Comparison of ENCODE assay signal across 9 cellular contexts in the genomic region with DNA sequence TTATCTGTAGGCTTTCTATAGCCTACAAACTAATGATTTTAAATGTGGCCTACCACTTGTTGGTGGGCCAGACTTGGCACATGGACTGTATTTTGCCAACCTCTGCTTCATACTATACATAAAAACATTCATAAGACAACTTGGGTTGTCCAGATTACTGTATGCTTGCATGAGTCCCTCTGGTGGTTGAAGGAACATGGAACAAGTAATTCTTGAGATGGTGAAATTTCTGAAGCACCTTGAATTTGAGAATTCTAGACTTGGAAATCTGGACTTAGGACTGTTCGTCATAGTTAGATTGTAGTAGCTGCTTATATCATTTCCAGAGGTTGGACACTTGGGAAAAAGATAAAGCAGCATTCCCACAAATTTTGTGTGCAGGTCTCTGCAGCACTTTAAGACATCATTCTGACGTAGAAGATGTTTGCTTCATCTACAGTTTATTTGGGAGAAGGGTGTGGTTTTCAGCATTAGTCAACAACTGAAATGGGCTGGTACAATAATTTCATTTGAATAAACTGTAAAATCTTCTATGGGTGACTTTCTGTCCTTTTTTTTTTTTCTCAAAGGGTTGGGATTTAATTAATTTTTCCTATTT. TPM values are rescaled to one million over a fixed set of nuclear protein-coding genes. Genes with fewer than 3 reads are reported as not detected.
DNase-seq lines count a peak whose midpoint lies in the region; ATAC-seq, FAIRE-seq and TF ChIP-seq lines count a peak whose summit lies in the region.
"Had no signal": no experiment of that assay in that cellular context is flagged by ENCODE, and none has a peak within 500 bp of the region (broad histone marks: within the 10 kb centered on the region; RNA-seq: fewer than 3 reads in every experiment).

No MANE protein-coding gene starts in this region.

- ATAC-seq in IMR-90 (ENCODE audit: low read depth) (peak; percentile 59; the same call in 1 of the 2 replicates), memory B cell (ENCODE audit: low read depth) (peak; percentile 49), HG02678 (IDR thresholded peaks at IDR 0.05; ENCODE audit: unreplicated experiment) (no peak)

- TF ChIP-seq RAD21 in IMR-90 (IDR thresholded peaks at IDR 0.05; ENCODE audit: low read length), result peak; percentile 41

- H3K27me3 ChIP-seq in CD8-positive, alpha-beta memory T cell (ENCODE audit: insufficient read depth, low read length, poor library complexity, severe bottlenecking), result no peaks in the 10 kb centered on the region
- H3K27me3 ChIP-seq in IMR-90 (ENCODE audit: control insufficient read depth, insufficient read depth, low read length) (no peaks in the 10 kb centered on the region), astrocyte (ENCODE audit: insufficient read depth, low read length) (no peaks in the 10 kb centered on the region)

- no peak overlapping the region for H3K18ac ChIP-seq in IMR-90 (ENCODE audit: low read depth, low read length)

- H4K5ac ChIP-seq in IMR-90 (ENCODE audit: low read depth, low read length), result no peak overlapping the region

- peak overlapping the region in 5 of 8 donors; percentile 10 to 68 (median 55) for H3K27ac Mint-ChIP-seq in CD8-positive, alpha-beta memory T cell
- H3K27ac Mint-ChIP-seq in astrocyte (ENCODE audit: unreplicated experiment) (no peak overlapping the region), memory B cell (no peak overlapping the region)
- H3K27ac Mint-ChIP-seq: brain had no signal

- no peak overlapping the region for H3K56ac ChIP-seq in IMR-90 (ENCODE audit: extremely low read depth, insufficient read depth, low read length)

- WGBS in IMR-90 (ENCODE audit: extremely low coverage in 2 of 2, insufficient read length in 1 of 2), 2 experiments, result 80% methylated on average over 1 of the region's 2 CpGs; no CpG with 5 or more reads in 1 of the 2 experiments

- peak overlapping the region in 5 of 7 donors; percentile 11 to 47 (median 19) for H3K4me3 Mint-ChIP-seq in CD8-positive, alpha-beta memory T cell
- H3K4me3 Mint-ChIP-seq in astrocyte (ENCODE audit: unreplicated experiment) (no peak overlapping the region), memory B cell (no peak overlapping the region)
- H3K4me3 Mint-ChIP-seq: brain had no signal

- CTCF ChIA-PET in CD8-positive, alpha-beta memory T cell (lab: Charles Lee), result interaction anchor here (1.2 to 1.3 kb wide), 2 partner anchors 23 to 41 kb away, joined by 3 to 4 read pairs; no protein-coding TSS in a partner anchor
- CTCF ChIA-PET in IMR-90 (lab: Yijun Ruan, JAX), result no interaction called here

- H3K79me1 ChIP-seq in IMR-90 (ENCODE audit: low read depth in 1 of 2, low read length in 2 of 2), result peaks cover 29 to 69% of the 10 kb centered on the region in 2 experiments

- H3K79me2 ChIP-seq in astrocyte (ENCODE audit: insufficient read depth, low read length), result peaks cover 80% of the 10 kb centered on the region

- no peak overlapping the region for H3K9ac ChIP-seq in IMR-90 (ENCODE audit: low read depth, low read length)
- no peak overlapping the region for H3K9ac ChIP-seq in astrocyte (ENCODE audit: low read length)

- H2BK15ac ChIP-seq in IMR-90 (ENCODE audit: low read depth, low read length), result no peak overlapping the region

- peaks cover 90% of the 10 kb centered on the region for H3K4me1 ChIP-seq in CD8-positive, alpha-beta memory T cell (ENCODE audit: insufficient read depth, low read length)
- no peaks in the 10 kb centered on the region for H3K4me1 ChIP-seq in IMR-90 (ENCODE audit: control insufficient read depth, insufficient read depth, low read length)
- no peaks in the 10 kb centered on the region for H3K4me1 ChIP-seq in astrocyte (ENCODE audit: insufficient read depth, low read length)

- H3K9me1 ChIP-seq in IMR-90 (ENCODE audit: insufficient read depth, low read length), result peaks cover 5% of the 10 kb centered on the region; the same call in 1 of the 2 replicates

- no peaks in the 10 kb centered on the region for H3K27me3 Mint-ChIP-seq in CD8-positive, alpha-beta memory T cell
- H3K27me3 Mint-ChIP-seq in astrocyte (ENCODE audit: low read depth, unreplicated experiment) (no peaks in the 10 kb centered on the region), memory B cell (no peaks in the 10 kb centered on the region)
- H3K27me3 Mint-ChIP-seq: brain had no signal

- no peak overlapping the region for H2AK9ac ChIP-seq in IMR-90 (replicated peaks; ENCODE audit: low read depth, low read length, poor library complexity)

- no peak overlapping the region for H3K14ac ChIP-seq in IMR-90 (replicated peaks; ENCODE audit: low read depth, low read length)

- BruUV-seq in IMR-90 (replicated peaks; lab: Mats Ljungman, UMichigan), result no TSS peak

- H2AK5ac ChIP-seq in IMR-90 (ENCODE audit: low read depth, low read length), result no peak overlapping the region

- H3K4me2 ChIP-seq in IMR-90 (ENCODE audit: low read depth, low read length), result no peak overlapping the region
- no peak overlapping the region for H3K4me2 ChIP-seq in astrocyte (ENCODE audit: low read length)

- peak; percentile 46 for TF ChIP-seq CTCF in IMR-90 (conservative IDR thresholded peaks at IDR 0.05; ENCODE audit: low read depth, low read length)
- peak; percentile 42 for TF ChIP-seq CTCF in astrocyte (IDR thresholded peaks at IDR 0.05; ENCODE audit: insufficient read depth, low read depth, low read length)

- H3K4ac ChIP-seq in IMR-90 (ENCODE audit: low read depth, low read length), result no peak overlapping the region

- H2BK120ac ChIP-seq in IMR-90 (ENCODE audit: low read depth, low read length), result no peak overlapping the region

- POLR2A ChIA-PET in CD8-positive, alpha-beta memory T cell (lab: Charles Lee), result interaction anchor here (0.9 kb wide), 1 partner anchor 13 kb away, joined by 9 read pairs; no protein-coding TSS in a partner anchor
- POLR2A ChIA-PET in IMR-90 (lab: Charles Lee; ENCODE audit: unreplicated experiment), result no interaction called here

- no peaks in the 10 kb centered on the region for H3K36me3 ChIP-seq in CD8-positive, alpha-beta memory T cell (ENCODE audit: insufficient read depth, low read length)
- H3K36me3 ChIP-seq in IMR-90 (ENCODE audit: control insufficient read depth, insufficient read depth, low read length) (no peaks in the 10 kb centered on the region), astrocyte (ENCODE audit: insufficient read depth, low read length) (no peaks in the 10 kb centered on the region)

- intact Hi-C loops in IMR-90 (cut with micrococcal nuclease), result loop anchor here (2.0 kb wide), 1 partner anchor 30 kb away; no protein-coding TSS in a partner anchor

- no peaks in the 10 kb centered on the region for H3K9me3 ChIP-seq in CD8-positive, alpha-beta memory T cell (ENCODE audit: low read length)
- H3K9me3 ChIP-seq in IMR-90 (ENCODE audit: control insufficient read depth, insufficient read depth, low read length) (no peaks in the 10 kb centered on the region), astrocyte (ENCODE audit: insufficient read depth, low read depth, low read length) (no peaks in the 10 kb centered on the region)

- H3K27ac ChIP-seq in CD8-positive, alpha-beta memory T cell (ENCODE audit: low read depth, low read length), result no peak overlapping the region
- H3K27ac ChIP-seq in IMR-90 (ENCODE audit: insufficient read depth, low read length) (no peak overlapping the region), astrocyte (ENCODE audit: low read depth, low read length) (no peak overlapping the region)

- H3K23ac ChIP-seq in IMR-90 (ENCODE audit: low read depth, low read length), result no peak overlapping the region

- H4K8ac ChIP-seq in IMR-90 (ENCODE audit: low read depth in 2 of 2, low read length in 2 of 2), result no peak overlapping the region

- H3K36me3 Mint-ChIP-seq in CD8-positive, alpha-beta memory T cell, result peaks cover 5 to 14% (median 9%) of the 10 kb centered on the region in 3 donors
- no peaks in the 10 kb centered on the region for H3K36me3 Mint-ChIP-seq in astrocyte (ENCODE audit: low read depth, unreplicated experiment)
- H3K36me3 Mint-ChIP-seq in memory B cell, result peaks cover 13% of the 10 kb centered on the region

- dilution Hi-C loops in IMR-90 (cut with HindIII; ENCODE audit: low sequenced_read_pairs, unreplicated experiment), result no loop called here

- H3K4me1 Mint-ChIP-seq in CD8-positive, alpha-beta memory T cell, result peaks cover 83 to 96% (median 92%) of the 10 kb centered on the region in 3 donors
- H3K4me1 Mint-ChIP-seq in astrocyte (ENCODE audit: low read depth, unreplicated experiment), result peaks cover 1% of the 10 kb centered on the region
- H3K4me1 Mint-ChIP-seq in memory B cell, result peaks cover 30% of the 10 kb centered on the region
- H3K4me1 Mint-ChIP-seq: brain had no signal

- no peak overlapping the region for H4K91ac ChIP-seq in IMR-90 (ENCODE audit: insufficient read depth, low read depth, low read length)

- peak; percentile 29 for FAIRE-seq in astrocyte (lab: Jason Lieb, UNC)

- TF ChIP-seq POLR2A in IMR-90 (IDR thresholded peaks at IDR 0.05; ENCODE audit: low read depth, low read length), result no peak

- no peak overlapping the region for H2BK5ac ChIP-seq in IMR-90 (ENCODE audit: low read depth, low read length, poor library complexity, severe bottlenecking)

- H2AFZ ChIP-seq in IMR-90 (replicated peaks; ENCODE audit: low read length, poor library complexity) (no peak overlapping the region), astrocyte (ENCODE audit: low read depth, low read length) (no peak overlapping the region)

- peaks cover 0 to 6% (median 2%) of the 10 kb centered on the region in 5 donors for H3K9me3 Mint-ChIP-seq in CD8-positive, alpha-beta memory T cell
- H3K9me3 Mint-ChIP-seq in astrocyte (ENCODE audit: unreplicated experiment) (peaks cover 5% of the 10 kb centered on the region), memory B cell (peaks cover 6% of the 10 kb centered on the region)

- peak in 2 of 5 donors; percentile 16 to 19 for DNase-seq in CD8-positive, alpha-beta memory T cell
- peak; percentile 51 for DNase-seq in IMR-90
- DNase-seq in astrocyte (ENCODE audit: low read depth), result peak; percentile 13
- peak in 1 of 2 donors; percentile 10 for DNase-seq in memory B cell (ENCODE audit: low spot score in 2 of 2)
- no peak for DNase-seq in nucleus accumbens (lab: John Stamatoyannopoulos, UW)
- no peak for DNase-seq in SW480 (ENCODE audit: low spot score)
- no peak for DNase-seq in KG1 (lab: John Stamatoyannopoulos, UW)

- H3K4me3 ChIP-seq in CD8-positive, alpha-beta memory T cell (ENCODE audit: low read length), result no peak overlapping the region
- no peak overlapping the region for H3K4me3 ChIP-seq in IMR-90 (ENCODE audit: insufficient read depth, low read depth, low read length)
- H3K4me3 ChIP-seq in astrocyte (ENCODE audit: insufficient read depth, low read depth, low read length), result no peak overlapping the region

- H2BK20ac ChIP-seq in IMR-90 (ENCODE audit: low read depth, low read length), result no peak overlapping the region

- in situ Hi-C loops in IMR-90 (cut with MboI; ENCODE audit: low sequenced_read_pairs), result no loop called here

- peaks cover 17% of the 10 kb centered on the region for H4K20me1 ChIP-seq in IMR-90 (ENCODE audit: insufficient read depth, low read length)
- H4K20me1 ChIP-seq in astrocyte (ENCODE audit: insufficient read depth, low read length), result peaks cover 72% of the 10 kb centered on the region

RNA-seq across cellular contexts. Expression of a gene that starts 31.2 kb away (rescaled TPM):
- total RNA-seq in CD8-positive, alpha-beta memory T cell, result 10 to 100 TPM; 91.1 to 95.9 TPM
- polyA plus RNA-seq in CD8-positive, alpha-beta memory T cell, result 120 TPM
- total RNA-seq in IMR-90 (2012; rRNA removed) (14.7 and 21.5 TPM in 2 replicates), astrocyte (32.4 and 34.0 TPM in 2 replicates)
- 6.3 TPM in 2 replicates for polyA plus RNA-seq in IMR-90 (2012; rRNA removed)
- polyA plus RNA-seq in IMR-90 (2012; cell fraction: cytosol; rRNA removed), result 3.6 and 3.7 TPM in 2 replicates
- polyA plus RNA-seq in IMR-90 (2012; cell fraction: nucleus; rRNA removed; ENCODE audit: low replicate concordance), result 2.5 and 8.2 TPM in 2 replicates

Comparison
In these comparisons a context has a peak if more than half of its experiments do, and no peak if none do; other contexts are left out.
1. DNase-seq: peak in IMR-90 (single experiment) and astrocyte (single experiment); none in nucleus accumbens (0 of 56), SW480 (single experiment) and KG1 (single experiment).
2. H3K27ac Mint-ChIP-seq: peak in CD8-positive, alpha-beta memory T cell (5 of 8); none in astrocyte (single experiment) and memory B cell (single experiment).
3. H3K4me3 Mint-ChIP-seq: peak in CD8-positive, alpha-beta memory T cell (5 of 7); none in astrocyte (single experiment) and memory B cell (single experiment).